ENCODE assay signal across 2 cellular contexts in genomic region chr5:164007062-164007461, GRCh38.
A peak's percentile ranks its signal among the peaks of the same experiment; 100 is the strongest.
TF ChIP-seq lines count a peak whose summit lies in the region.

No MANE protein-coding gene starts in this region.

TF ChIP-seq in liver, 16 proteins besides CTCF, POLR2A, EP300 and RAD21:
- peak; percentile 89 for TF ChIP-seq REST (IDR thresholded peaks at IDR 0.05)
- TF ChIP-seq ZBTB33 (IDR thresholded peaks at IDR 0.05) = no peak

TF ChIP-seq in GM23338, 12 proteins besides CTCF, POLR2A, EP300 and RAD21 (continued from another document):
- TF ChIP-seq REST (IDR thresholded peaks at IDR 0.05; ENCODE audit: unreplicated experiment) (peak; percentile 6), JUNB (IDR thresholded peaks at IDR 0.05; ENCODE audit: unreplicated experiment) (no peak), ZNF462 (CRISPR knock-in tag; IDR thresholded peaks at IDR 0.05) (no peak)
TF ChIP-seq in GM23338: peak in this region for 1.
